In genomic region chr17:34547453-34548063, GRCh38 we compare ENCODE assay signal across 30 cellular contexts. TPM values are rescaled to one million over a fixed set of nuclear protein-coding genes. Genes with fewer than 3 reads are reported as not detected.
"Had no signal": no experiment of that assay in that cellular context is flagged by ENCODE, and none has a peak within 500 bp of the region (broad histone marks: within the 10 kb centered on the region; RNA-seq: fewer than 3 reads in every experiment).

No MANE protein-coding gene starts in this region.

- H3K4me3 Mint-ChIP-seq: activated CD4-positive, alpha-beta memory T cell treated with anti-CD3 and anti-CD28 coated beads, Interleukin-2, amount 10 ng/mL, durations not matched to agents 7 days and 5 days; activated CD8-positive, alpha-beta memory T cell treated with anti-CD3 and anti-CD28 coated beads, Interleukin-2, amount 10 ng/mL, durations not matched to agents 7 days and 5 days; activated naive CD4-positive, alpha-beta T cell treated with anti-CD3 and anti-CD28 coated beads, Interleukin-2, amount 50 U/mL, for 24 hours; activated naive CD8-positive, alpha-beta T cell treated with anti-CD3 and anti-CD28 coated beads, Interleukin-2, amount 10 ng/mL, durations not matched to agents 7 days and 5 days had no signal

- H3K27me3 ChIP-seq: body of pancreas had no signal

- DNase-seq: activated CD4-positive, alpha-beta memory T cell treated with anti-CD3 and anti-CD28 coated beads, Interleukin-2, amount 10 ng/mL, durations not matched to agents 7 days and 5 days; activated CD4-positive, alpha-beta T cell treated with anti-CD3 and anti-CD28 coated beads for 4 hours; activated CD4-positive, alpha-beta T cell treated with anti-CD3 and anti-CD28 coated beads, Interleukin-2, amount 50 U/mL, for 1 hour; activated CD8-positive, alpha-beta memory T cell treated with anti-CD3 and anti-CD28 coated beads for 24 hours; activated CD8-positive, alpha-beta memory T cell treated with anti-CD3 and anti-CD28 coated beads, Interleukin-2, amount 10 ng/mL, durations not matched to agents 7 days and 5 days; activated gamma-delta T cell; activated naive CD4-positive, alpha-beta T cell treated with Interleukin-2 at 50 U/mL for 16 hours; activated naive CD8-positive, alpha-beta T cell treated with anti-CD3 and anti-CD28 coated beads, Interleukin-2, amount 10 ng/mL, durations not matched to agents 7 days and 5 days; activated T-cell treated with anti-CD3 and anti-CD28 coated beads, Interleukin-2, amount 50 U/mL, for 1 hour; body of pancreas; cerebellar nuclear complex; Karpas-422; MG63; NCI-H1092; NCI-H1436 treated with DMSO at 0.1 percent for 48 hours; NCI-H1694 treated with DMSO at 0.1 percent for 48 hours; NCI-H2029; NCI-H345; NCI-H748 treated with DMSO at 0.1 percent for 48 hours; NK-92 treated with Interleukin-12 subunit alpha and Interleukin-12 subunit beta, amount 100 ng/mL, for 24 hours; OCI-M1; Right ventricle myocardium superior; SW 1271; T-helper 1 cell; T-helper 2 cell; T-helper 9 cell had no signal

- H3K36me3 ChIP-seq: breast epithelium, MG63 had no signal

- H3K9me3 ChIP-seq: body of pancreas, breast epithelium, MG63 had no signal

- H3K36me3 Mint-ChIP-seq: activated CD8-positive, alpha-beta memory T cell treated with anti-CD3 and anti-CD28 coated beads, Interleukin-2, amount 10 ng/mL, durations not matched to agents 7 days and 5 days; activated naive CD4-positive, alpha-beta T cell treated with anti-CD3 and anti-CD28 coated beads, Interleukin-2, amount 50 U/mL, for 24 hours; activated naive CD8-positive, alpha-beta T cell treated with anti-CD3 and anti-CD28 coated beads, Interleukin-2, amount 10 ng/mL, durations not matched to agents 7 days and 5 days had no signal

- H3K27ac Mint-ChIP-seq: activated CD4-positive, alpha-beta memory T cell treated with anti-CD3 and anti-CD28 coated beads, Interleukin-2, amount 10 ng/mL, durations not matched to agents 7 days and 5 days; activated CD8-positive, alpha-beta memory T cell treated with anti-CD3 and anti-CD28 coated beads, Interleukin-2, amount 10 ng/mL, durations not matched to agents 7 days and 5 days; activated naive CD4-positive, alpha-beta T cell treated with anti-CD3 and anti-CD28 coated beads, Interleukin-2, amount 50 U/mL, for 24 hours; activated naive CD8-positive, alpha-beta T cell treated with anti-CD3 and anti-CD28 coated beads, Interleukin-2, amount 10 ng/mL, durations not matched to agents 7 days and 5 days; activated T-helper 2 cell treated with anti-CD3 and anti-CD28 coated beads, Interferon-gamma antibody, Interleukin-2, Interleukin-4, amounts not matched to agents 10 μg/mL and 5 μg/mL and 100 μg/mL, durations not matched to agents 14 hours and 24 hours and 36 hours had no signal

- ATAC-seq: activated CD8-positive, alpha-beta memory T cell treated with anti-CD3 and anti-CD28 coated beads, Interleukin-2, amount 10 ng/mL, durations not matched to agents 7 days and 5 days; body of pancreas had no signal

- H3K27ac ChIP-seq: body of pancreas, breast epithelium, VCaP had no signal

- H3K4me3 ChIP-seq: body of pancreas, breast epithelium, MG63 had no signal

- H3K4me1 ChIP-seq: body of pancreas, breast epithelium had no signal

- H3K9me3 Mint-ChIP-seq: activated CD4-positive, alpha-beta memory T cell treated with anti-CD3 and anti-CD28 coated beads, Interleukin-2, amount 10 ng/mL, durations not matched to agents 7 days and 5 days; activated naive CD4-positive, alpha-beta T cell treated with anti-CD3 and anti-CD28 coated beads, Interleukin-2, amount 50 U/mL, for 24 hours; activated naive CD8-positive, alpha-beta T cell treated with anti-CD3 and anti-CD28 coated beads, Interleukin-2, amount 10 ng/mL, durations not matched to agents 7 days and 5 days; activated T-helper 2 cell treated with anti-CD3 and anti-CD28 coated beads, Interferon-gamma antibody, Interleukin-2, Interleukin-4, amounts not matched to agents 10 μg/mL and 5 μg/mL and 100 μg/mL, durations not matched to agents 14 hours and 24 hours and 36 hours had no signal

- H3K4me1 Mint-ChIP-seq: activated CD4-positive, alpha-beta memory T cell treated with anti-CD3 and anti-CD28 coated beads, Interleukin-2, amount 10 ng/mL, durations not matched to agents 7 days and 5 days; activated CD8-positive, alpha-beta memory T cell treated with anti-CD3 and anti-CD28 coated beads, Interleukin-2, amount 10 ng/mL, durations not matched to agents 7 days and 5 days; activated naive CD4-positive, alpha-beta T cell treated with anti-CD3 and anti-CD28 coated beads, Interleukin-2, amount 50 U/mL, for 24 hours; activated naive CD8-positive, alpha-beta T cell treated with anti-CD3 and anti-CD28 coated beads, Interleukin-2, amount 10 ng/mL, durations not matched to agents 7 days and 5 days had no signal

RNA-seq across cellular contexts. Expression of gene TMEM132E, which starts 31.8 kb away (rescaled TPM):
- total RNA-seq: activated CD4-positive, alpha-beta memory T cell treated with anti-CD3 and anti-CD28 coated beads, Interleukin-2, amount 10 ng/mL, durations not matched to agents 7 days and 5 days; activated CD8-positive, alpha-beta memory T cell treated with anti-CD3 and anti-CD28 coated beads, Interleukin-2, amount 10 ng/mL, durations not matched to agents 7 days and 5 days; activated T-helper 2 cell treated with anti-CD3 and anti-CD28 coated beads, Interferon-gamma antibody, Interleukin-2, Interleukin-4, amounts not matched to agents 10 μg/mL and 5 μg/mL and 100 μg/mL, durations not matched to agents 14 hours and 24 hours and 36 hours; body of pancreas; Right ventricle myocardium superior had no signal
